In genomic region chr10:95400789-95401188, GRCh38 we compare ENCODE assay signal across 1 cellular context.
TF ChIP-seq lines count a peak whose summit lies in the region.

No MANE protein-coding gene starts in this region.

TF ChIP-seq in K562, 482 proteins besides CTCF, POLR2A, EP300 and RAD21:
- no peak for TF ChIP-seq RNF219 (CRISPR knock-in tag; IDR thresholded peaks at IDR 0.05)
- TF ChIP-seq HDAC2 (IDR thresholded peaks at IDR 0.05): no peak
- TF ChIP-seq EGR1 (conservative IDR thresholded peaks at IDR 0.05): peak; percentile 69
- TF ChIP-seq NFATC3 (IDR thresholded peaks at IDR 0.05): no peak
- 0 out of 2 replicates have a peak, but pooled peaks have one; percentile 39 for TF ChIP-seq ZNF121 (CRISPR knock-in tag; conservative IDR thresholded peaks at IDR 0.05)
- 0 out of 4 replicates have a peak, but pooled peaks of 1 of the 2 experiments have one; percentile 29 for TF ChIP-seq KDM1A (IDR thresholded peaks at IDR 0.05)
